Comparison of ENCODE assay signal across 9 cellular contexts in genomic region chr12:94172973-94173372, GRCh38. TPM values are rescaled to one million over a fixed set of nuclear protein-coding genes. Genes with fewer than 3 reads are reported as not detected.
DNase-seq lines count a peak whose midpoint lies in the region; ATAC-seq and TF ChIP-seq lines count a peak whose summit lies in the region.
"Had no signal": no experiment of that assay in that cellular context is flagged by ENCODE, and none has a peak within 500 bp of the region (broad histone marks: within the 10 kb centered on the region; RNA-seq: fewer than 3 reads in every experiment).

No MANE protein-coding gene starts in this region.

- DNase-seq in HFFc6 (peak; percentile 96), SIG-M5 treated with dmso at 0.1 percent for 504 hours (lab: John Stamatoyannopoulos, UW; ENCODE audit: unreplicated experiment) (peak; percentile 92), fibroblast of villous mesenchyme (ENCODE audit: low read depth) (peak; percentile 99), stromal cell of bone marrow (ENCODE audit: low read depth) (peak; percentile 44)
- DNase-seq: activated naive CD4-positive, alpha-beta T cell treated with anti-CD3 and anti-CD28 coated beads, Interleukin-2, amount 50 U/mL, for 16 hours had no signal

- peaks cover 50% of the 10 kb centered on the region for H3K4me1 Mint-ChIP-seq in HFFc6 (ENCODE audit: low read depth)

- no peak for ATAC-seq in GM21528 (IDR thresholded peaks at IDR 0.05; ENCODE audit: low FRiP score, unreplicated experiment)
- ATAC-seq in HG03565 (IDR thresholded peaks at IDR 0.05; ENCODE audit: unreplicated experiment) = no peak
- no peak for ATAC-seq in HG03439 (IDR thresholded peaks at IDR 0.05; ENCODE audit: unreplicated experiment)

- H3K27me3 Mint-ChIP-seq in HFFc6 (ENCODE audit: insufficient read depth) = peaks cover 15% of the 10 kb centered on the region

- no peak overlapping the region for H3K4me3 ChIP-seq in fibroblast of villous mesenchyme (ENCODE audit: low read depth, low read length)

- TF ChIP-seq CTCF in HFFc6 (IDR thresholded peaks at IDR 0.05) = no peak
- no peak for TF ChIP-seq CTCF in fibroblast of villous mesenchyme (IDR thresholded peaks at IDR 0.05; ENCODE audit: insufficient read depth, low read depth, low read length)

- peak overlapping the region; percentile 75; the same call in 1 of the 2 replicates for H3K27ac Mint-ChIP-seq in HFFc6

- peaks cover 8% of the 10 kb centered on the region for H3K9me3 Mint-ChIP-seq in HFFc6

- H3K4me3 Mint-ChIP-seq in HFFc6 = peak overlapping the region; percentile 70
- H3K4me3 Mint-ChIP-seq: neural crest cell had no signal

- peaks cover under 1% of the 10 kb centered on the region for H3K36me3 Mint-ChIP-seq in HFFc6 (ENCODE audit: low read depth)

RNA-seq across cellular contexts. Expression of gene PLXNC1, which starts 24.6 kb away (rescaled TPM):
- under 1 TPM; 0.18 to 0.40 (median 0.22) TPM for total RNA-seq in HFFc6 (2021; fragmentation: NEBNext Ultra II Directional; extraction: Animal tissue kit (Norgen Biotek cat#: 25700))
- 0.86 and 0.97 TPM in 2 replicates for total RNA-seq in fibroblast of villous mesenchyme

Comparison
In these comparisons a context has a peak if more than half of its experiments do, and no peak if none do; other contexts are left out.
1. DNase-seq: peak in every context shown above with its lines; median percentile 99 in fibroblast of villous mesenchyme; 96 in HFFc6; 92 in SIG-M5 treated with dmso at 0.1 percent for 504 hours; 44 in stromal cell of bone marrow.